9 cellular contexts compared by ENCODE assay signal in the genomic region with DNA sequence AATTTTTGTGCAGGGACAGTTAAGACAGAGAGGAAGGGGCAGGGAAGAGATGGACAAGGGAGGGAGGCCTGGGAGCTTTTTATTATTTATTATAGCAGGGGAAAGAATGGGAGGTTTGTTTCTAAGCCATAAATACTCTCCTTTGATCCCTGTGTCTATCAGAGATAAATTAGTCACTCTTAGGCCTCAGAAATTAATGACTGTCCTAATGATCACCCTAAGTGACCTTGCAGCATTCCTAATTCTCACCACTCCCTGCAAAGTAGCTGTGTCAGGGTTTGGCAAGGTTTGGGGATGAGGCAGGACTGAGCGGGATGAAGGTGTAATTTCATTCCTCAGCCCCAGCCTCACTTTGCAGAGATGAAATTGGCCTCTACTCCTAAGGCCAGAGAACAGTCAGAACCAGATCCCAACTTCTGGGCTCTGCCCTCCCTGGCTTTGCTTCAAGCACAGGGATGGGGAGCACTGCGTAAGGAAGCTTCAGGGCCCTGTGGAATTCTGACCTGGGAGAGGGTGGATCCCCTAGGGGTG.
DNase-seq lines count a peak whose midpoint lies in the region; ATAC-seq and TF ChIP-seq lines count a peak whose summit lies in the region.
"Had no signal": no experiment of that assay in that cellular context is flagged by ENCODE, and none has a peak within 500 bp of the region (broad histone marks: within the 10 kb centered on the region; RNA-seq: fewer than 3 reads in every experiment).

No MANE protein-coding gene starts in this region.

- peak; percentile 4 for ATAC-seq in Right ventricle myocardium superior (ENCODE audit: poor library complexity)

- peaks cover 37% of the 10 kb centered on the region for H3K4me1 Mint-ChIP-seq in endothelial cell (ENCODE audit: unreplicated experiment)

- intact Hi-C loops in Right ventricle myocardium superior (cut with DNase I) (loop anchor here (5.0 kb wide), 2 partner anchors 214 to 494 kb away; a partner anchor contains a TSS), cardiac septum (cut with DNase I) (loop anchor here (2.0 to 5.0 kb wide), 4 partner anchors 69 to 492 kb away; a partner anchor contains a TSS), uterus (cut with DNase I; ENCODE audit: low total_unique reads) (loop anchor here (5.0 kb wide), 2 partner anchors 419 to 494 kb away; no protein-coding TSS in a partner anchor)

- no peak overlapping the region for H3K4me3 Mint-ChIP-seq in endothelial cell (ENCODE audit: unreplicated experiment)
- H3K4me3 Mint-ChIP-seq: activated CD4-positive, alpha-beta T cell treated with anti-CD3 and anti-CD28 coated beads, Interleukin-2, amount 10 ng/mL, durations not matched to agents 7 days and 5 days had no signal

- DNase-seq in Right ventricle myocardium superior (no peak), cardiac septum (ENCODE audit: low spot score) (no peak), endothelial cell (ENCODE audit: low spot score) (peak; percentile 14), uterus (peak in 1 of 2 donors; percentile 20), kidney glomerular epithelial cell (lab: John Stamatoyannopoulos, UW) (no peak), NCI-H2171 treated with DMSO at 0.1 percent for 48 hours (lab: John Stamatoyannopoulos, UW) (no peak), SHP77 treated with DMSO at 0.1 percent for 48 hours (lab: John Stamatoyannopoulos, UW) (no peak)
- DNase-seq: activated CD4-positive, alpha-beta T cell treated with anti-CD3 and anti-CD28 coated beads, Interleukin-2, amount 10 ng/mL, durations not matched to agents 7 days and 5 days had no signal

- H3K36me3 ChIP-seq in neuron (ENCODE audit: insufficient read depth, low read length) (no peaks in the 10 kb centered on the region), uterus (no peaks in the 10 kb centered on the region)

- H3K27me3 Mint-ChIP-seq in endothelial cell (ENCODE audit: unreplicated experiment) = no peaks in the 10 kb centered on the region
- H3K27me3 Mint-ChIP-seq: activated CD4-positive, alpha-beta T cell treated with anti-CD3 and anti-CD28 coated beads, Interleukin-2, amount 10 ng/mL, durations not matched to agents 7 days and 5 days had no signal

- no peaks in the 10 kb centered on the region for H3K9me3 ChIP-seq in neuron (ENCODE audit: low read length)
- no peaks in the 10 kb centered on the region for H3K9me3 ChIP-seq in uterus

- peak overlapping the region; percentile 96 for H2AFZ ChIP-seq in neuron (ENCODE audit: low read depth, low read length)

- H3K4me1 ChIP-seq in neuron (ENCODE audit: insufficient read depth, low read length) (peaks cover 9% of the 10 kb centered on the region), uterus (peaks cover 0 to 3% of the 10 kb centered on the region in 2 donors)

- H3K36me3 Mint-ChIP-seq in endothelial cell (ENCODE audit: low read depth, unreplicated experiment) = no peaks in the 10 kb centered on the region

- TF ChIP-seq CTCF in endothelial cell (IDR thresholded peaks at IDR 0.05; ENCODE audit: unreplicated experiment) (no peak), uterus (IDR thresholded peaks at IDR 0.05) (no peak)

- H3K27ac Mint-ChIP-seq in endothelial cell (ENCODE audit: unreplicated experiment) = peak overlapping the region; percentile 93
- H3K27ac Mint-ChIP-seq: activated CD4-positive, alpha-beta T cell treated with anti-CD3 and anti-CD28 coated beads, Interleukin-2, amount 10 ng/mL, durations not matched to agents 7 days and 5 days had no signal

- H3K4me3 ChIP-seq in neuron (ENCODE audit: low read length) (no peak overlapping the region), uterus (no peak overlapping the region)

- peak overlapping the region; percentile 86 to 92 for H3K27ac ChIP-seq in uterus

- H3K27me3 ChIP-seq in neuron (ENCODE audit: insufficient read depth, low read length) = peaks cover 2% of the 10 kb centered on the region
- H3K27me3 ChIP-seq in uterus = no peaks in the 10 kb centered on the region

- no peaks in the 10 kb centered on the region for H3K9me3 Mint-ChIP-seq in endothelial cell (ENCODE audit: unreplicated experiment)
- H3K9me3 Mint-ChIP-seq: activated CD4-positive, alpha-beta T cell treated with anti-CD3 and anti-CD28 coated beads, Interleukin-2, amount 10 ng/mL, durations not matched to agents 7 days and 5 days had no signal

- TF ChIP-seq POLR2A in uterus (IDR thresholded peaks at IDR 0.05) = no peak
